1 cellular context compared by ENCODE assay signal in genomic region chr10:27252267-27253000, GRCh38.
TF ChIP-seq lines count a peak whose summit lies in the region.

No MANE protein-coding gene starts in this region.

TF ChIP-seq in WTC11, 78 proteins besides CTCF, POLR2A, EP300 and RAD21 (continued from another document):
- TF ChIP-seq ZSCAN18 (CRISPR knock-in tag; IDR thresholded peaks at IDR 0.05) (no peak), ZBTB21 (CRISPR knock-in tag; IDR thresholded peaks at IDR 0.05; ENCODE audit: borderline replicate concordance) (peak; percentile 74; the same call in 1 of the 2 replicates)
